Comparison of ENCODE assay signal across 9 cellular contexts in genomic region chr19:36488816-36489138, GRCh38. TPM values are rescaled to one million over a fixed set of nuclear protein-coding genes. Genes with fewer than 3 reads are reported as not detected.
DNase-seq lines count a peak whose midpoint lies in the region; ATAC-seq, FAIRE-seq and TF ChIP-seq lines count a peak whose summit lies in the region.
"Had no signal": no experiment of that assay in that cellular context is flagged by ENCODE, and none has a peak within 500 bp of the region (broad histone marks: within the 10 kb centered on the region; RNA-seq: fewer than 3 reads in every experiment).

No MANE protein-coding gene starts in this region.

- H3K4me3 Mint-ChIP-seq in activated CD4-positive, alpha-beta memory T cell treated with anti-CD3 and anti-CD28 coated beads, Interleukin-2, amount 10 ng/mL, durations not matched to agents 7 days and 5 days, result peak overlapping the region; percentile 95

- H3K27me3 ChIP-seq in pancreas, result no peaks in the 10 kb centered on the region

- no peak for TF ChIP-seq CTCF in fibroblast of mammary gland (conservative IDR thresholded peaks at IDR 0.05; ENCODE audit: control insufficient read depth, insufficient read depth, low read depth, low read length)
- no peak for TF ChIP-seq CTCF in pancreas (IDR thresholded peaks at IDR 0.05)

- WGBS in pancreas, 2 donors, result 0 to 1% methylated on average over 12 of the region's 12 CpGs

- no peaks in the 10 kb centered on the region for H3K9me3 ChIP-seq in pancreas

- H3K4me1 Mint-ChIP-seq in activated CD4-positive, alpha-beta memory T cell treated with anti-CD3 and anti-CD28 coated beads, Interleukin-2, amount 10 ng/mL, durations not matched to agents 7 days and 5 days, result peaks cover 26% of the 10 kb centered on the region

- POLR2A ChIA-PET in activated CD4-positive, alpha-beta memory T cell treated with anti-CD3 and anti-CD28 coated beads, Interleukin-2, amount 10 ng/mL, durations not matched to agents 7 days and 5 days (lab: Charles Lee), result interaction anchor here (1.0 to 2.6 kb wide), 13 partner anchors 21 to 729 kb away, joined by 3 to 27 read pairs (median 6); partner anchors contain the start of genes ZFP14, ZNF146, ZNF260 and ZNF382

- no peak for TF ChIP-seq POLR2A in H54 (IDR thresholded peaks at IDR 0.05; ENCODE audit: low read depth, low read length)

- DNase-seq in DMS79 treated with DMSO at 0.1 percent for 48 hours (lab: John Stamatoyannopoulos, UW), result peak; percentile 60
- no peak for DNase-seq in DMS79 (lab: John Stamatoyannopoulos, UW)
- DNase-seq in H54 (ENCODE audit: insufficient read length, low spot score), result peak; percentile 35
- DNase-seq in MV-4-11 (lab: John Stamatoyannopoulos, UW), result peak; percentile 54
- DNase-seq in activated CD4-positive, alpha-beta memory T cell treated with anti-CD3 and anti-CD28 coated beads, Interleukin-2, amount 10 ng/mL, durations not matched to agents 7 days and 5 days, result peak; percentile 47
- DNase-seq in fibroblast of mammary gland (ENCODE audit: low read depth), result peak; percentile 6
- DNase-seq in pancreas, result peak in 2 of 6 donors; percentile 36 to 53

- H3K36me3 Mint-ChIP-seq in activated CD4-positive, alpha-beta memory T cell treated with anti-CD3 and anti-CD28 coated beads, Interleukin-2, amount 10 ng/mL, durations not matched to agents 7 days and 5 days (ENCODE audit: low read depth), result peaks cover 23% of the 10 kb centered on the region

- no peaks in the 10 kb centered on the region for H3K27me3 Mint-ChIP-seq in activated CD4-positive, alpha-beta memory T cell treated with anti-CD3 and anti-CD28 coated beads, Interleukin-2, amount 10 ng/mL, durations not matched to agents 7 days and 5 days

- H3K36me3 ChIP-seq in pancreas, result no peaks in the 10 kb centered on the region

- H3K27ac ChIP-seq in pancreas, result peak overlapping the region; percentile 74 to 95 (median 84)

- ATAC-seq in pancreas, result peak in 2 of 4 donors; percentile 34 to 46
- no peak for ATAC-seq in HG02840 (IDR thresholded peaks at IDR 0.05; ENCODE audit: low FRiP score, unreplicated experiment)

- CTCF ChIA-PET in activated CD4-positive, alpha-beta memory T cell treated with anti-CD3 and anti-CD28 coated beads, Interleukin-2, amount 10 ng/mL, durations not matched to agents 7 days and 5 days (lab: Charles Lee), result interaction anchor here (0.6 to 1.1 kb wide), 3 partner anchors 116 to 1335 kb away, joined by 3 to 4 read pairs (median 3); partner anchors contain the start of genes FXYD5, ZNF345 and ZNF382

- peaks cover 22% of the 10 kb centered on the region for H3K9me3 Mint-ChIP-seq in activated CD4-positive, alpha-beta memory T cell treated with anti-CD3 and anti-CD28 coated beads, Interleukin-2, amount 10 ng/mL, durations not matched to agents 7 days and 5 days

- peaks cover 0 to 7% (median 0%) of the 10 kb centered on the region in 3 donors for H3K4me1 ChIP-seq in pancreas

- peak overlapping the region; percentile 97 for H3K27ac Mint-ChIP-seq in activated CD4-positive, alpha-beta memory T cell treated with anti-CD3 and anti-CD28 coated beads, Interleukin-2, amount 10 ng/mL, durations not matched to agents 7 days and 5 days

- intact Hi-C loops in pancreas (cut with DNase I), result no loop called here

- H3K4me3 ChIP-seq in fibroblast of mammary gland (ENCODE audit: control insufficient read depth, low read depth, low read length), result peak overlapping the region; percentile 87
- peak overlapping the region; percentile 51 to 78 (median 66) for H3K4me3 ChIP-seq in pancreas

- FAIRE-seq in H54 (lab: Jason Lieb, UNC) (no peak), pancreas (lab: Jason Lieb, UNC) (no peak)
- FAIRE-seq: endometrium had no signal

RNA-seq across cellular contexts. Expression of gene ZNF566, which starts 0.6 kb away (rescaled TPM):
- total RNA-seq in activated CD4-positive, alpha-beta memory T cell treated with anti-CD3 and anti-CD28 coated beads, Interleukin-2, amount 10 ng/mL, durations not matched to agents 7 days and 5 days, result 1 to 10 TPM; 8.5 to 8.7 TPM
- 1 to 10 TPM; 3.4 to 6.9 (median 4.8) TPM for total RNA-seq in pancreas
- polyA plus RNA-seq in pancreas, result 1 to 10 TPM; 2.9 to 6.2 TPM

RNA-seq across cellular contexts. Expression of gene ZNF260, which starts 39.3 kb away (rescaled TPM):
- 1 to 10 TPM; 9.0 to 9.9 TPM for total RNA-seq in activated CD4-positive, alpha-beta memory T cell treated with anti-CD3 and anti-CD28 coated beads, Interleukin-2, amount 10 ng/mL, durations not matched to agents 7 days and 5 days
- 1 to 10 TPM; 2.3 to 9.0 (median 3.7) TPM for total RNA-seq in pancreas
- 1 to 10 TPM; 1.4 to 2.6 TPM for polyA plus RNA-seq in pancreas
